ENCODE assay signal across 2 cellular contexts in the genomic region with DNA sequence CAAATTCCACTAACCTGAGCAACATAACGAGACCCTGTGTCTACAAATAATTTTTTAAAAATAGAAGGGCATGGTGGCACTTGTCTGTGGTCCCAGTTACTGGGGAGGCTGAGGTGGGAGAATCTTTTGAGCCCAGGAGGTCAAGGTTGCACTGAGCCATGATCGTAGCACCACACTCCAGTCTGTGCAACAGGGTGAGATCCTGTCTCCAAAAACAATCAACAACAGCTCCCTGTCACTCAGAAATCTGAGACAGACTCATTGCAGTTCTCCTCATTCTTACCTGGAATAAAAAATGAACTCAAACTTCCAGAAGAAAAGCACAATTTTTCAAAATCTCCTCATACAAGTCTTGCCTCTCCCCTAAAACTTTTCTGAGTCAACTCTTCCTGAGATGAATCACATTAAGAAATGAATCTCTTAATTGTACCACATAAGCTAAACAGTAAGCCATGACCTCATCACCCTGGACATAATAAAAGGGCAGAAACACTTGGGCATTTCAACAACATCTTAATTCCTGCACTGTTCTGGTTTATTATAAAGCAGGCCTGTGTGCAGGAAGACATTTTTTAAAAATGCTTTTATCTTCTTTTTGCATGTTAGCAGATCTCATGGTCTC.
TF ChIP-seq lines count a peak whose summit lies in the region.

No MANE protein-coding gene starts in this region.

TF ChIP-seq in IMR-90, 13 proteins besides CTCF, POLR2A, EP300 and RAD21:
- TF ChIP-seq FOS (IDR thresholded peaks at IDR 0.05; ENCODE audit: low read depth, low read length), result 0 out of 2 replicates have a peak, but pooled peaks have one; percentile 30
- TF ChIP-seq RCOR1 (IDR thresholded peaks at IDR 0.05; ENCODE audit: insufficient replicate concordance, low read length), result no peak
- no peak for TF ChIP-seq CHD1 (IDR thresholded peaks at IDR 0.05; ENCODE audit: low read depth, low read length)
- no peak for TF ChIP-seq SMC3 (IDR thresholded peaks at IDR 0.05; ENCODE audit: low read depth, low read length)

TF ChIP-seq in endothelial cell of umbilical vein, 7 proteins besides CTCF, POLR2A, EP300 and RAD21:
- peak; percentile 82 for TF ChIP-seq JUN (IDR thresholded peaks at IDR 0.05; ENCODE audit: borderline replicate concordance, insufficient read depth, insufficient read length, low read depth)
- TF ChIP-seq FOS (IDR thresholded peaks at IDR 0.05; ENCODE audit: borderline replicate concordance, insufficient read depth, low read length), result peak; percentile 93
- TF ChIP-seq MYC (IDR thresholded peaks at IDR 0.05; ENCODE audit: low read depth, low read length), result no peak
